12 cellular contexts compared by ENCODE assay signal in the genomic region with DNA sequence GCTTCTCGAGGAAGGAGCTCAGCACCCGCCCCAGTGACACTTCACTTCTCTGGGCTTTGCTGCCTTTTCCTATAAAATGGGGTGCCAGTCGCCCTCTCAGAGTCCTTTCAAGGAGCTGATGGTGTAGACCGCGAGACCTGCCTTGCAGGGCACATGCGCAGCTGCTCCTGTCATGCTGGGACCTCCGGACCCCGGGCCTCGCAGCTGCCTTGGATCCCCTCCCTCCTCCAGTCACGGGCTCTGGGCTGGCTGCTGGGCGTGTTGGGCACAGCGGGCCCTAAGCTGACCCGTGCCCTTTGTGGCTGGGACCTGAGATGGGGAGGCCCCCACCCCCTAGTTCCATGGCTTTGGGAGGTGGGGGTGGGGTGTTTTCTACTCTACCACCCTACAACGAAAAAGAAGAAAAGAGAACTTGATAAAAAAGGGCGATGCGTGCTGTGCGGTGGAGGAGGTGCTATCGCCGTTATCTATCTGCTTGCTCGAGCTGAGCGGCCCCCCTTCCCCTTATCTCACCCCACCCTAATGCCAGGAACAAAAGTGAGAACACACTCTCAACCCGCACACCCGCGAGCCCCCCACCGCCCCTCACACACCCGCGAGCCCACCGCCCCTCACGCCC.
"Had no signal": no experiment of that assay in that cellular context is flagged by ENCODE, and none has a peak within 500 bp of the region (broad histone marks: within the 10 kb centered on the region; RNA-seq: fewer than 3 reads in every experiment).

No MANE protein-coding gene starts in this region.

- H3K9me3 Mint-ChIP-seq: activated naive CD4-positive, alpha-beta T cell treated with anti-CD3 and anti-CD28 coated beads, Interleukin-2, amount 50 U/mL, for 24 hours; activated T-helper 2 cell treated with anti-CD3 and anti-CD28 coated beads, Interferon-gamma antibody, Interleukin-2, Interleukin-4, amounts not matched to agents 10 μg/mL and 5 μg/mL and 100 μg/mL, durations not matched to agents 14 hours and 24 hours and 36 hours; neural crest cell had no signal

- H3K36me3 ChIP-seq: ovary had no signal

- H3K9me3 ChIP-seq: mucosa of descending colon, ovary had no signal

- DNase-seq: activated CD4-positive, alpha-beta T cell treated with anti-CD3 and anti-CD28 coated beads, Interleukin-2, amount 50 U/mL, for 1 hour; cerebellar nuclear complex; glutamatergic neuron; left colon; mucosa of descending colon; ovary; stimulated activated CD4-positive, alpha-beta T cell treated with anti-CD3 and anti-CD28 coated beads, Interleukin-4, amount 100 ng/mL, for 4 hours; T-helper 1 cell had no signal

- ATAC-seq: esophagus mucosa, left colon, mucosa of descending colon had no signal

- H3K36me3 Mint-ChIP-seq: activated naive CD4-positive, alpha-beta T cell treated with anti-CD3 and anti-CD28 coated beads, Interleukin-2, amount 50 U/mL, for 24 hours had no signal

- H3K27me3 ChIP-seq: ovary had no signal

- H3K27me3 Mint-ChIP-seq: activated naive CD4-positive, alpha-beta T cell treated with anti-CD3 and anti-CD28 coated beads, Interleukin-2, amount 50 U/mL, for 24 hours had no signal

- H3K4me3 ChIP-seq: mucosa of descending colon, ovary had no signal

- H3K27ac ChIP-seq: ovary had no signal

- H3K4me1 Mint-ChIP-seq: neural crest cell had no signal

- H3K27ac Mint-ChIP-seq: activated T-helper 2 cell treated with anti-CD3 and anti-CD28 coated beads, Interferon-gamma antibody, Interleukin-2, Interleukin-4, amounts not matched to agents 10 μg/mL and 5 μg/mL and 100 μg/mL, durations not matched to agents 14 hours and 24 hours and 36 hours had no signal

- H3K4me3 Mint-ChIP-seq: activated naive CD4-positive, alpha-beta T cell treated with anti-CD3 and anti-CD28 coated beads, Interleukin-2, amount 50 U/mL, for 24 hours; neural crest cell had no signal
